Comparison of ENCODE assay signal across 24 cellular contexts in the genomic region with DNA sequence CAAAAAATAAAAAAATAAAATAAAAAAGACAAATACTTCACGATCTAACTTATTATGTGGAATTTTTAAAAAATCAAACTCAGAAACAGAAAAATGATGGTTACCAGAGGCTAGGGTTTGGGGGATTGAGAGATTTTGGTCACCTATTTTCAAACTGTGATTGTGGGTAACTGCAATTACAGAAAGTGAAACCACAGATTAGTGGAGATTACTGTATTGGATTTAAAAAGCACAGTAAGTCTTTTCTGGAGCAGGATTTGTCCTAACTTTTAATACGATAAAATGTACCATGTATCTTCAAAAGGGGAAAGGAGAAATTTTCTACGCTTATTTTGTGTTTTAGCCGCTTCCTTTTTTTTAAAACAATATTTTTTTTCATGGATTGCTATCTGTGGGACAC.
"Had no signal": no experiment of that assay in that cellular context is flagged by ENCODE, and none has a peak within 500 bp of the region (broad histone marks: within the 10 kb centered on the region; RNA-seq: fewer than 3 reads in every experiment).

No MANE protein-coding gene starts in this region.

- H3K27me3 ChIP-seq: gastrocnemius medialis, heart left ventricle, hepatocyte, neural progenitor cell, testis, tibial artery had no signal

- ATAC-seq: effector memory CD8-positive, alpha-beta T cell; gastrocnemius medialis; heart left ventricle; left lobe of liver; naive thymus-derived CD4-positive, alpha-beta T cell; psoas muscle; right cardiac atrium; stimulated activated memory B cell treated with anti-CD40 and anti-IgM and Interleukin-4, amounts not matched to agents 10 μg/mL and 1 μg/mL and 100 μg/mL, for 72 hours; stimulated activated naive CD8-positive, alpha-beta T cell treated with anti-CD3 and anti-CD28 coated beads, Interleukin-15, Interleukin-2, amounts not matched to agents 100 U/mL and 50 U/mL, for 24 hours had no signal

- H3K4me2 ChIP-seq: hepatocyte, neural progenitor cell had no signal

- H3K79me2 ChIP-seq: hepatocyte had no signal

- H3K36me3 ChIP-seq: gastrocnemius medialis, heart left ventricle, neural progenitor cell, tibial artery had no signal

- DNase-seq: cerebellar nuclear complex; cortex of kidney; effector memory CD8-positive, alpha-beta T cell; foreskin fibroblast; gastrocnemius medialis; heart left ventricle; kidney; mammary epithelial cell; mesendoderm; midbrain; naive thymus-derived CD4-positive, alpha-beta T cell; psoas muscle; right cardiac atrium; stimulated activated CD4-positive, alpha-beta T cell treated with anti-CD3 and anti-CD28 coated beads, Interleukin-4, amount 100 ng/mL, for 4 hours; stimulated activated naive CD8-positive, alpha-beta T cell treated with anti-CD3 and anti-CD28 coated beads, Interleukin-15, Interleukin-2, amounts not matched to agents 100 U/mL and 50 U/mL, for 24 hours; substantia nigra; testis; tibial artery had no signal

- H3K4me1 Mint-ChIP-seq: naive thymus-derived CD4-positive, alpha-beta T cell; neural progenitor cell; stimulated activated memory B cell treated with anti-CD40 and anti-IgM and Interleukin-4, amounts not matched to agents 10 μg/mL and 1 μg/mL and 100 μg/mL, for 72 hours had no signal

- H3K9ac ChIP-seq: neural progenitor cell had no signal

- H3K27ac Mint-ChIP-seq: effector memory CD8-positive, alpha-beta T cell; naive thymus-derived CD4-positive, alpha-beta T cell; nephron; neural progenitor cell; stimulated activated memory B cell treated with anti-CD40 and anti-IgM and Interleukin-4, amounts not matched to agents 10 μg/mL and 1 μg/mL and 100 μg/mL, for 72 hours; type B pancreatic cell had no signal

- H3K9me3 ChIP-seq: gastrocnemius medialis, heart left ventricle, psoas muscle, testis, tibial artery had no signal

- H3K4me1 ChIP-seq: gastrocnemius medialis, heart left ventricle, neural progenitor cell, psoas muscle, testis, tibial artery had no signal

- H3K27ac ChIP-seq: gastrocnemius medialis, heart left ventricle, hepatocyte, neural progenitor cell, psoas muscle, testis, tibial artery had no signal

- H3K36me3 Mint-ChIP-seq: naive thymus-derived CD4-positive, alpha-beta T cell; neural progenitor cell; stimulated activated memory B cell treated with anti-CD40 and anti-IgM and Interleukin-4, amounts not matched to agents 10 μg/mL and 1 μg/mL and 100 μg/mL, for 72 hours; type B pancreatic cell had no signal

- H3K27me3 Mint-ChIP-seq: effector memory CD8-positive, alpha-beta T cell; naive thymus-derived CD4-positive, alpha-beta T cell; stimulated activated memory B cell treated with anti-CD40 and anti-IgM and Interleukin-4, amounts not matched to agents 10 μg/mL and 1 μg/mL and 100 μg/mL, for 72 hours; type B pancreatic cell had no signal

- H3K4me3 ChIP-seq: hepatocyte, neural progenitor cell, psoas muscle, testis, tibial artery had no signal

- H3K4me3 Mint-ChIP-seq: effector memory CD8-positive, alpha-beta T cell; naive thymus-derived CD4-positive, alpha-beta T cell; nephron; neural progenitor cell; stimulated activated memory B cell treated with anti-CD40 and anti-IgM and Interleukin-4, amounts not matched to agents 10 μg/mL and 1 μg/mL and 100 μg/mL, for 72 hours; type B pancreatic cell had no signal

- H2AFZ ChIP-seq: hepatocyte, neural progenitor cell had no signal
